16 cellular contexts compared by ENCODE assay signal in genomic region chr5:127385936-127386335, GRCh38.
"Had no signal": no experiment of that assay in that cellular context is flagged by ENCODE, and none has a peak within 500 bp of the region (broad histone marks: within the 10 kb centered on the region; RNA-seq: fewer than 3 reads in every experiment).

No MANE protein-coding gene starts in this region.

- H3K36me3 ChIP-seq: colonic mucosa, heart left ventricle, neutrophil, right atrium auricular region, sigmoid colon had no signal

- H3K4me3 ChIP-seq: colonic mucosa, heart left ventricle, right atrium auricular region, sigmoid colon, skin epidermis had no signal

- ATAC-seq: heart left ventricle; naive thymus-derived CD4-positive, alpha-beta T cell had no signal

- H3K36me3 Mint-ChIP-seq: naive thymus-derived CD4-positive, alpha-beta T cell had no signal

- H3K4me1 ChIP-seq: colonic mucosa, heart left ventricle, right atrium auricular region, sigmoid colon had no signal

- H3K9me3 ChIP-seq: colonic mucosa, neutrophil, right atrium auricular region, sigmoid colon had no signal

- H3K27ac ChIP-seq: colonic mucosa, heart left ventricle, neutrophil, right atrium auricular region, sigmoid colon, skin epidermis had no signal

- H3K9me3 Mint-ChIP-seq: endodermal cell; naive thymus-derived CD4-positive, alpha-beta T cell had no signal

- H3K4me3 Mint-ChIP-seq: endodermal cell; naive thymus-derived CD4-positive, alpha-beta T cell; nephron progenitor cell had no signal

- DNase-seq: colonic mucosa; dermis blood vessel endothelial cell; endodermal cell; foreskin melanocyte; heart left ventricle; hippocampal formation; kidney glomerular epithelial cell; naive thymus-derived CD4-positive, alpha-beta T cell; nephron progenitor cell; posterior cingulate gyrus; sigmoid colon; stimulated activated naive CD4-positive, alpha-beta T cell treated with Interleukin-2 at 50 U/mL for 16 hours; trophoblast cell had no signal

- H3K27me3 ChIP-seq: colonic mucosa, heart left ventricle, neutrophil, right atrium auricular region, sigmoid colon had no signal

- H3K4me1 Mint-ChIP-seq: endodermal cell; naive thymus-derived CD4-positive, alpha-beta T cell; nephron progenitor cell had no signal

- H3K27ac Mint-ChIP-seq: endodermal cell; naive thymus-derived CD4-positive, alpha-beta T cell; nephron progenitor cell had no signal
